ENCODE assay signal across 1 cellular context in genomic region chr4:151144329-151145072, GRCh38.
TF ChIP-seq lines count a peak whose summit lies in the region.

No MANE protein-coding gene starts in this region.

TF ChIP-seq in WTC11, 78 proteins besides CTCF, POLR2A, EP300 and RAD21 (continued from another document):
- TF ChIP-seq CDX4 (CRISPR knock-in tag; IDR thresholded peaks at IDR 0.05; ENCODE audit: borderline replicate concordance) (no peak), PRRX2 (CRISPR knock-in tag; IDR thresholded peaks at IDR 0.05) (no peak), ZNF121 (CRISPR knock-in tag; IDR thresholded peaks at IDR 0.05) (no peak), CBFB (CRISPR knock-in tag; IDR thresholded peaks at IDR 0.05; ENCODE audit: low read depth) (no peak), TCF7 (CRISPR knock-in tag; IDR thresholded peaks at IDR 0.05; ENCODE audit: low read depth) (no peak), MXD4 (CRISPR knock-in tag; IDR thresholded peaks at IDR 0.05; ENCODE audit: borderline replicate concordance) (no peak), KAT7 (CRISPR knock-in tag; IDR thresholded peaks at IDR 0.05; ENCODE audit: borderline replicate concordance) (no peak), NFATC4 (CRISPR knock-in tag; IDR thresholded peaks at IDR 0.05) (no peak), ZBTB21 (CRISPR knock-in tag; IDR thresholded peaks at IDR 0.05; ENCODE audit: borderline replicate concordance) (no peak), ETV6 (CRISPR knock-in tag; IDR thresholded peaks at IDR 0.05) (no peak)
